17 cellular contexts compared by ENCODE assay signal in the genomic region with DNA sequence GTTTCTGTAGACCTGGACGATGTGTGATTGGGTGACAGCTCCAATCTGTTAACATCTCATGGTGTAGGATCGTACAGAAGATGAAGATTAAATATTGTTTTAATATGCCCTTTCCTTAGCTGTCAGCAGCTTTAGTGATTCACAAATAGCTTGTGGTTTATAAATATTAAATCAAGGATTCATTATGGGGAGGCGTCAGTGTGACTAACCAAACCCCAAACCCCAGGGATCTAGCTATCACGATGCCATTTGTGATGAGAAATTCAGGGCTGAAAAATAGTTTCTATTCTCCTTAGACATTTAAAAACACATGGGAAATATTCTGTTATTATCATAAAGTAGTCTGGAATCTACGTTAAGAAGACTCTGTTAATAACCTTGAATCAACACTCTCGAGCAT.
"Had no signal": no experiment of that assay in that cellular context is flagged by ENCODE, and none has a peak within 500 bp of the region (broad histone marks: within the 10 kb centered on the region; RNA-seq: fewer than 3 reads in every experiment).

No MANE protein-coding gene starts in this region.

- H3K9me3 ChIP-seq: esophagus muscularis mucosa, gastrocnemius medialis, sigmoid colon, thoracic aorta, upper lobe of left lung had no signal

- H3K4me1 ChIP-seq: gastrocnemius medialis, sigmoid colon, upper lobe of left lung had no signal

- H3K27ac ChIP-seq: brain microvascular endothelial cell, esophagus muscularis mucosa, gastrocnemius medialis, sigmoid colon, thoracic aorta, upper lobe of left lung, VCaP had no signal

- DNase-seq: activated CD4-positive, alpha-beta T cell treated with anti-CD3 and anti-CD28 coated beads, Interleukin-2, amount 50 U/mL, for 1 hour; activated T-cell treated with anti-CD3 and anti-CD28 coated beads, Interleukin-2, amount 50 U/mL, for 1 hour; brain microvascular endothelial cell; central memory CD4-positive, alpha-beta T cell; effector memory CD8-positive, alpha-beta T cell; gastrocnemius medialis; hypothalamus; left ventricle myocardium superior; posterior cingulate gyrus; sigmoid colon; stimulated activated CD4-positive, alpha-beta T cell treated with anti-CD3 and anti-CD28 coated beads, Interleukin-4, amount 100 ng/mL, for 24 hours; stimulated activated naive CD4-positive, alpha-beta T cell treated with Interleukin-2 at 50 U/mL for 16 hours; upper lobe of left lung had no signal

- H3K4me3 ChIP-seq: esophagus muscularis mucosa, gastrocnemius medialis, sigmoid colon, thoracic aorta, upper lobe of left lung had no signal

- H3K27ac Mint-ChIP-seq: effector memory CD8-positive, alpha-beta T cell had no signal

- H3K27me3 ChIP-seq: brain microvascular endothelial cell, esophagus muscularis mucosa, gastrocnemius medialis, sigmoid colon, upper lobe of left lung had no signal

- H3K4me3 Mint-ChIP-seq: effector memory CD8-positive, alpha-beta T cell; neural crest cell had no signal

- H3K9me3 Mint-ChIP-seq: neural crest cell had no signal

- H3K36me3 ChIP-seq: brain microvascular endothelial cell, esophagus muscularis mucosa, gastrocnemius medialis, sigmoid colon, thoracic aorta, upper lobe of left lung had no signal
